ENCODE assay signal across 1 cellular context in the genomic region with DNA sequence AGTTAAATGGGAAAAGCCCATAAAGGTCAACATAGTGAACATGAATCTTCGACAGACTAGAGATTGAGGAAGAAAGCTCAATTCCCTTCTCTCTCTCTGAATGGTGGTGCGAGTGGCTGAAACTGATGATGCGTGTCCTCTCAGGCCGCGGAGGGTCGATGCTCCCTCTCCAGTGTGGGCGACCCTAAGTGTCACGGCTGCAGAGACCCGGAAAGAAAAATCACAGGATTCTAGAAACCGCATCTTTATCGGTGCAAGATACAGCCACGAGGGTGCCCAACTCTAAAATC.
TF ChIP-seq lines count a peak whose summit lies in the region.

No MANE protein-coding gene starts in this region.

TF ChIP-seq in SK-N-SH treated with all-trans-retinoic acid at 6 μM for 48 hours, 23 proteins besides CTCF, POLR2A, EP300 and RAD21 (continued from another document):
- TF ChIP-seq SNAI2 (CRISPR knock-in tag; IDR thresholded peaks at IDR 0.05) (no peak), ZFP3 (CRISPR knock-in tag; IDR thresholded peaks at IDR 0.05) (no peak), ZNF8 (CRISPR knock-in tag; IDR thresholded peaks at IDR 0.05) (no peak), RARB (CRISPR knock-in tag; IDR thresholded peaks at IDR 0.05) (no peak), TCF4 (CRISPR knock-in tag; IDR thresholded peaks at IDR 0.05; ENCODE audit: borderline replicate concordance) (no peak), ZFP30 (CRISPR knock-in tag; IDR thresholded peaks at IDR 0.05) (no peak), ZNF70 (CRISPR knock-in tag; IDR thresholded peaks at IDR 0.05) (no peak), CSDC2 (CRISPR knock-in tag; IDR thresholded peaks at IDR 0.05) (no peak), ZC3H10 (CRISPR knock-in tag; IDR thresholded peaks at IDR 0.05) (no peak)
- TF ChIP-seq, protein P1, sequence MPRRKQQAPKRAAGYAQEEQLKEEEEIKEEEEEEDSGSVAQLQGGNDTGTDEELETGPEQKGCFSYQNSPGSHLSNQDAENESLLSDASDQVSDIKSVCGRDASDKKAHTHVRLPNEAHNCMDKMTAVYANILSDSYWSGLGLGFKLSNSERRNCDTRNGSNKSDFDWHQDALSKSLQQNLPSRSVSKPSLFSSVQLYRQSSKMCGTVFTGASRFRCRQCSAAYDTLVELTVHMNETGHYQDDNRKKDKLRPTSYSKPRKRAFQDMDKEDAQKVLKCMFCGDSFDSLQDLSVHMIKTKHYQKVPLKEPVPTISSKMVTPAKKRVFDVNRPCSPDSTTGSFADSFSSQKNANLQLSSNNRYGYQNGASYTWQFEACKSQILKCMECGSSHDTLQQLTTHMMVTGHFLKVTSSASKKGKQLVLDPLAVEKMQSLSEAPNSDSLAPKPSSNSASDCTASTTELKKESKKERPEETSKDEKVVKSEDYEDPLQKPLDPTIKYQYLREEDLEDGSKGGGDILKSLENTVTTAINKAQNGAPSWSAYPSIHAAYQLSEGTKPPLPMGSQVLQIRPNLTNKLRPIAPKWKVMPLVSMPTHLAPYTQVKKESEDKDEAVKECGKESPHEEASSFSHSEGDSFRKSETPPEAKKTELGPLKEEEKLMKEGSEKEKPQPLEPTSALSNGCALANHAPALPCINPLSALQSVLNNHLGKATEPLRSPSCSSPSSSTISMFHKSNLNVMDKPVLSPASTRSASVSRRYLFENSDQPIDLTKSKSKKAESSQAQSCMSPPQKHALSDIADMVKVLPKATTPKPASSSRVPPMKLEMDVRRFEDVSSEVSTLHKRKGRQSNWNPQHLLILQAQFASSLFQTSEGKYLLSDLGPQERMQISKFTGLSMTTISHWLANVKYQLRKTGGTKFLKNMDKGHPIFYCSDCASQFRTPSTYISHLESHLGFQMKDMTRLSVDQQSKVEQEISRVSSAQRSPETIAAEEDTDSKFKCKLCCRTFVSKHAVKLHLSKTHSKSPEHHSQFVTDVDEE (CRISPR knock-in tag; IDR thresholded peaks at IDR 0.05) = no peak
TF ChIP-seq in SK-N-SH treated with all-trans-retinoic acid at 6 μM for 48 hours: peak in this region for 0.
